ENCODE assay signal across 18 cellular contexts in the genomic region with DNA sequence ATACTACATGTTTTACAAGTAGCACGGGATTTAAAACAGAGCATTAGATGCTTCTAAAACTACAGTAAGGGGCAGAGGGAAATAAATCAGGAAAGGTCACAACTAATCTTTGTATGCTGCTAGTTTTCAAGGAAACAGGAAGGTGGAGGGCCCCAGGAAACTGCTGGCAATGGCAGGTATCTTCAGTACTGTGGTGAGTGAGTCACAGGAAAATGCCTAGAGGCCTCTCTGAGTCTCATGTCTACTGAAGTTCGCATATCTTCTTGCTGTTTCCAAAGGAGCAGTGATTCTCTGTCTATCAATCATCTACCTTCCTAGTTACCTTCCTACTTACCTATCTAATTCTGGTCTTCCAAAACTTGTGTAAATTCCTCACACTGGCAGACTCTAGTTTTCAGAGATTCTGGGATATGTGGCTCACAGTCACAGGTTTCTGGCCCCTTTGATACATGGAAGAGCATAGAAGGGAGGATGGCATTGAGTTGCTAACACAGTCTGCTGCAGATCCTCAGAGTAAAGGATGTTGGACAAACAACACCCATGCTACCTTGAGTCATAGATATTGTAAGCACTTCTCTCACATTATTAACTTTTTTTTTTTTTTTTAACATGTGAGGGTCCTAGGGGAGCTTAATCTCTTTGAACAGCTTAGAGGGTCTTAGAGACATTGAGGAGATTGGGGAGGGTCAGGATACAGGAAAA. TPM values are rescaled to one million over a fixed set of nuclear protein-coding genes. Genes with fewer than 3 reads are reported as not detected.
DNase-seq lines count a peak whose midpoint lies in the region; ATAC-seq, FAIRE-seq and TF ChIP-seq lines count a peak whose summit lies in the region.
"Had no signal": no experiment of that assay in that cellular context is flagged by ENCODE, and none has a peak within 500 bp of the region (broad histone marks: within the 10 kb centered on the region; RNA-seq: fewer than 3 reads in every experiment).

No MANE protein-coding gene starts in this region.

- 37 to 47% methylated on average over 2 of the region's 2 CpGs for WGBS in lower leg skin, 2 donors

- TF ChIP-seq CTCF in lower leg skin (IDR thresholded peaks at IDR 0.05), result no peak

- H3K36me3 Mint-ChIP-seq in activated T-cell treated with anti-CD3 and anti-CD28 coated beads, Interleukin-2, amount 50 U/mL, for 72 hours (ENCODE audit: insufficient read depth in 2 of 2), result no peaks in the 10 kb centered on the region

- H3K4me1 Mint-ChIP-seq in activated T-cell treated with anti-CD3 and anti-CD28 coated beads, Interleukin-2, amount 50 U/mL, for 72 hours (ENCODE audit: low read depth), result peaks cover 14% of the 10 kb centered on the region

- peak; percentile 51 to 60 for ATAC-seq in activated T-cell treated with anti-CD3 and anti-CD28 coated beads, Interleukin-2, amount 50 U/mL, for 72 hours (replicated peaks in 1 of 2)
- peak; percentile 48 for ATAC-seq in esophagus mucosa
- ATAC-seq in stimulated activated naive CD8-positive, alpha-beta T cell treated with anti-CD3 and anti-CD28 coated beads, Interleukin-15, Interleukin-2, amounts not matched to agents 100 U/mL and 50 U/mL, for 24 hours, result peak; percentile 46
- ATAC-seq: HCT116, right lobe of liver had no signal

- peaks cover 5% of the 10 kb centered on the region for H3K27me3 Mint-ChIP-seq in activated T-cell treated with anti-CD3 and anti-CD28 coated beads, Interleukin-2, amount 50 U/mL, for 72 hours (ENCODE audit: low read depth)
- H3K27me3 Mint-ChIP-seq: activated T-cell treated with anti-CD3 and anti-CD28 coated beads, Interleukin-2, amount 50 U/mL, for 24 hours had no signal

- no peaks in the 10 kb centered on the region for H3K9me3 Mint-ChIP-seq in activated T-cell treated with anti-CD3 and anti-CD28 coated beads, Interleukin-2, amount 50 U/mL, for 72 hours
- H3K9me3 Mint-ChIP-seq: activated T-cell treated with anti-CD3 and anti-CD28 coated beads, Interleukin-2, amount 50 U/mL, for 24 hours had no signal

- H3K27ac Mint-ChIP-seq in activated T-cell treated with anti-CD3 and anti-CD28 coated beads, Interleukin-2, amount 50 U/mL, for 72 hours, result no peak overlapping the region
- H3K27ac Mint-ChIP-seq: activated T-cell treated with anti-CD3 and anti-CD28 coated beads, Interleukin-2, amount 50 U/mL, for 24 hours had no signal

- in situ Hi-C loops in G401 (cut with HindIII; ENCODE audit: low sequenced_read_pairs), result no loop called here

- DNase-seq in activated T-cell treated with anti-CD3 and anti-CD28 coated beads, Interleukin-2, amount 50 U/mL, for 72 hours, result peak in 1 of 2 donors; percentile 2
- no peak for DNase-seq in activated T-cell treated with anti-CD3 and anti-CD28 coated beads, Interleukin-2, amount 50 U/mL, for 48 hours
- DNase-seq in RCC 7860 (ENCODE audit: low spot score), result peak; percentile 10
- DNase-seq in stimulated activated naive CD8-positive, alpha-beta T cell treated with anti-CD3 and anti-CD28 coated beads, Interleukin-15, Interleukin-2, amounts not matched to agents 100 U/mL and 50 U/mL, for 24 hours, result no peak
- DNase-seq in NCI-H2029 treated with DMSO at 0.1 percent for 48 hours (lab: John Stamatoyannopoulos, UW), result no peak
- DNase-seq in G401 (ENCODE audit: low spot score), result no peak
- DNase-seq in lower leg skin (ENCODE audit: low spot score in 2 of 2), result no peak
- DNase-seq: activated T-cell treated with anti-CD3 and anti-CD28 coated beads, Interleukin-2, amount 50 U/mL, for 24 hours; central memory CD4-positive, alpha-beta T cell; effector CD4-positive, alpha-beta T cell; NCI-H1694; NCI-H510A treated with DMSO at 0.1 percent for 48 hours; right lobe of liver had no signal

- intact Hi-C loops in lower leg skin (cut with DNase I; ENCODE audit: low total_unique reads), result no loop called here

- H3K4me3 Mint-ChIP-seq in activated T-cell treated with anti-CD3 and anti-CD28 coated beads, Interleukin-2, amount 50 U/mL, for 72 hours, result no peak overlapping the region
- H3K4me3 Mint-ChIP-seq: activated T-cell treated with anti-CD3 and anti-CD28 coated beads, Interleukin-2, amount 50 U/mL, for 24 hours had no signal

- no peak for FAIRE-seq in RCC 7860 (lab: Jason Lieb, UNC)
- FAIRE-seq: GM18507, TTC549 had no signal

- no peak for TF ChIP-seq POLR2A in lower leg skin (IDR thresholded peaks at IDR 0.05)

- H3K4me3 ChIP-seq in lower leg skin (ENCODE audit: low read depth, poor library complexity, severe bottlenecking), result no peak overlapping the region
- H3K4me3 ChIP-seq: PC-9, right lobe of liver had no signal

RNA-seq across cellular contexts. Expression of a gene that starts 58.8 kb away (rescaled TPM):
- total RNA-seq in activated T-cell treated with anti-CD3 and anti-CD28 coated beads, Interleukin-2, amount 50 U/mL, for 72 hours, result not detected
- not detected for total RNA-seq in esophagus mucosa
- not detected in 2 replicates for total RNA-seq in G401 (2014; rRNA removed; shearing (Covaris generic))
- total RNA-seq in lower leg skin, result 1 to 10 TPM in 2 of 4 donors, under 1 TPM in 2; 0.65 to 2.5 (median 0.95) TPM
